ENCODE assay signal across 23 cellular contexts in genomic region chr17:76307299-76307965, GRCh38. TPM values are rescaled to one million over a fixed set of nuclear protein-coding genes. Genes with fewer than 3 reads are reported as not detected.
A peak's percentile ranks its signal among the peaks of the same experiment; 100 is the strongest.
DNase-seq lines count a peak whose midpoint lies in the region; ATAC-seq lines count a peak whose summit lies in the region.
"Had no signal": no experiment of that assay in that cellular context is flagged by ENCODE, and none has a peak within 500 bp of the region (broad histone marks: within the 10 kb centered on the region; RNA-seq: fewer than 3 reads in every experiment).

No MANE protein-coding gene starts in this region.

- no peak overlapping the region for H3K4me3 Mint-ChIP-seq in stimulated activated naive CD8-positive, alpha-beta T cell treated with anti-CD3 and anti-CD28 coated beads, Interleukin-15, amount 100 ng/mL, for 72 hours
- H3K4me3 Mint-ChIP-seq: CD4-positive, alpha-beta memory T cell had no signal

- no peaks in the 10 kb centered on the region for H3K9me3 Mint-ChIP-seq in stimulated activated naive CD8-positive, alpha-beta T cell treated with anti-CD3 and anti-CD28 coated beads, Interleukin-15, amount 100 ng/mL, for 72 hours
- H3K9me3 Mint-ChIP-seq: CD4-positive, alpha-beta memory T cell had no signal

- no peaks in the 10 kb centered on the region for H3K27me3 Mint-ChIP-seq in stimulated activated naive CD8-positive, alpha-beta T cell treated with anti-CD3 and anti-CD28 coated beads, Interleukin-15, amount 100 ng/mL, for 72 hours
- H3K27me3 Mint-ChIP-seq: CD4-positive, alpha-beta memory T cell had no signal

- no peak overlapping the region for H3K27ac Mint-ChIP-seq in stimulated activated naive CD8-positive, alpha-beta T cell treated with anti-CD3 and anti-CD28 coated beads, Interleukin-15, amount 100 ng/mL, for 72 hours
- H3K27ac Mint-ChIP-seq: CD4-positive, alpha-beta memory T cell had no signal

- no peaks in the 10 kb centered on the region for H3K4me1 Mint-ChIP-seq in stimulated activated naive CD8-positive, alpha-beta T cell treated with anti-CD3 and anti-CD28 coated beads, Interleukin-15, amount 100 ng/mL, for 72 hours

- ATAC-seq in stimulated activated naive CD8-positive, alpha-beta T cell treated with anti-CD3 and anti-CD28 coated beads, Interleukin-15, amount 100 ng/mL, for 72 hours: peak; percentile 54
- no peak for ATAC-seq in stimulated activated naive CD8-positive, alpha-beta T cell treated with anti-CD3 and anti-CD28 coated beads, Interleukin-15, Interleukin-2, amounts not matched to agents 100 U/mL and 50 U/mL, for 24 hours
- ATAC-seq in left lobe of liver (peak; percentile 8), sciatic nerve (peak; percentile 11), HG02678 (IDR thresholded peaks at IDR 0.05; ENCODE audit: unreplicated experiment) (no peak), HG02623 (IDR thresholded peaks at IDR 0.05; ENCODE audit: unreplicated experiment) (no peak), HG02840 (IDR thresholded peaks at IDR 0.05; ENCODE audit: low FRiP score, unreplicated experiment) (no peak)

- DNase-seq in stimulated activated naive CD8-positive, alpha-beta T cell treated with anti-CD3 and anti-CD28 coated beads, Interleukin-15, amount 100 ng/mL, for 72 hours: no peak
- no peak for DNase-seq in stimulated activated naive CD8-positive, alpha-beta T cell treated with anti-CD3 and anti-CD28 coated beads, Interleukin-15, Interleukin-2, amounts not matched to agents 100 U/mL and 50 U/mL, for 24 hours
- DNase-seq in left lobe of liver (ENCODE audit: low spot score) (no peak), sciatic nerve (ENCODE audit: low spot score) (no peak), NCI-H2029 treated with DMSO at 0.1 percent for 48 hours (lab: John Stamatoyannopoulos, UW) (no peak)
- DNase-seq: 8988T; Caco-2; CD4-positive, alpha-beta memory T cell; DND-41; KG1; NCI-H1092; NCI-H1436 treated with DMSO at 0.1 percent for 48 hours; NCI-H2029; NCI-H2171; NCI-H345; NCI-H524; NCI-H82; Peyer's patch; SHP77; SW 1271 had no signal

- intact Hi-C loops in sciatic nerve (cut with DNase I): no loop called here

RNA-seq across cellular contexts. Expression of gene QRICH2, which starts 0.6 kb away (rescaled TPM):
- total RNA-seq in left lobe of liver: 2.6 TPM
- total RNA-seq in sciatic nerve: 4.1 TPM

RNA-seq across cellular contexts. Expression of gene UBALD2, which starts 42.3 kb away (rescaled TPM):
- 23.8 TPM for total RNA-seq in left lobe of liver
- 38.4 TPM for total RNA-seq in sciatic nerve

RNA-seq across cellular contexts. Expression of gene PRPSAP1, which starts 46.3 kb away (rescaled TPM):
- total RNA-seq in left lobe of liver (55.0 TPM), sciatic nerve (74.3 TPM)

Comparison
In these comparisons a context has a peak if more than half of its experiments do, and no peak if none do; other contexts are left out.
1. ATAC-seq: peak in stimulated activated naive CD8-positive, alpha-beta T cell treated with anti-CD3 and anti-CD28 coated beads, Interleukin-15, amount 100 ng/mL, for 72 hours (single experiment), left lobe of liver (single experiment) and sciatic nerve (single experiment); none in stimulated activated naive CD8-positive, alpha-beta T cell treated with anti-CD3 and anti-CD28 coated beads, Interleukin-15, Interleukin-2, amounts not matched to agents 100 U/mL and 50 U/mL, for 24 hours (single experiment), HG02678 (single experiment), HG02623 (single experiment) and HG02840 (single experiment).